In the genomic region with DNA sequence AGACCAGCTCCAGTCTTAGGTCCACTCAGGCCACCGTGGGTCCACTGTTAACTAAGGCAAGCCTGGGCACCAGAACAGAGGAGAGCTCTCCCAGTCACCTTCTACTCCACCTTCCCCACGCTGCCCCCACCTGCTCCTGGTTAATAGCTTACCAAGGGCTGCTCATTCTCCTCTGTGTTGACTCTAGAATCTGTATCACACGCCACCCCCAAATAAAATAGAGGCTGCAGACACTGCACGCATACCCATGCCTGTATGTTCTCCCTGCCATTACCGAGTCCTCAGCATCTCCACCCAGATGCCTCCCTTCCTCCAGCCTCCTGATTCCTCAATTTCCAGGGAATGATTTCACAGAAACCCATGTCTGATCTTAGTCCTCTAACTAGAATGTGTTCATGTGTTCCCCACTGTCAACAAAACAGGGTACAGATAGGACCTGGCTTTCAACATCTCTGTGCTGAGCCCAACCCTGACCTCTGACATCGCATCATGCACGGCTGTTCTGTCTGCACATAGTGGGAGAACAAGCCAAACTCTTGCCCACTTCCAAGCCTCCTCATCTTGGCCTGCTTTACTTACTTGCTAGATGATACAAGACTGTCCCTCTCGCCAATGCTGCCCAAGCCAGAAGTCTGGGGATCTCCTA, we compare ENCODE assay signal across 1 cellular context.
TF ChIP-seq lines count a peak whose summit lies in the region.

No MANE protein-coding gene starts in this region.

TF ChIP-seq in HepG2, 621 proteins besides CTCF, POLR2A, EP300 and RAD21 (continued from another document and continues in another):
- TF ChIP-seq, protein P1, sequence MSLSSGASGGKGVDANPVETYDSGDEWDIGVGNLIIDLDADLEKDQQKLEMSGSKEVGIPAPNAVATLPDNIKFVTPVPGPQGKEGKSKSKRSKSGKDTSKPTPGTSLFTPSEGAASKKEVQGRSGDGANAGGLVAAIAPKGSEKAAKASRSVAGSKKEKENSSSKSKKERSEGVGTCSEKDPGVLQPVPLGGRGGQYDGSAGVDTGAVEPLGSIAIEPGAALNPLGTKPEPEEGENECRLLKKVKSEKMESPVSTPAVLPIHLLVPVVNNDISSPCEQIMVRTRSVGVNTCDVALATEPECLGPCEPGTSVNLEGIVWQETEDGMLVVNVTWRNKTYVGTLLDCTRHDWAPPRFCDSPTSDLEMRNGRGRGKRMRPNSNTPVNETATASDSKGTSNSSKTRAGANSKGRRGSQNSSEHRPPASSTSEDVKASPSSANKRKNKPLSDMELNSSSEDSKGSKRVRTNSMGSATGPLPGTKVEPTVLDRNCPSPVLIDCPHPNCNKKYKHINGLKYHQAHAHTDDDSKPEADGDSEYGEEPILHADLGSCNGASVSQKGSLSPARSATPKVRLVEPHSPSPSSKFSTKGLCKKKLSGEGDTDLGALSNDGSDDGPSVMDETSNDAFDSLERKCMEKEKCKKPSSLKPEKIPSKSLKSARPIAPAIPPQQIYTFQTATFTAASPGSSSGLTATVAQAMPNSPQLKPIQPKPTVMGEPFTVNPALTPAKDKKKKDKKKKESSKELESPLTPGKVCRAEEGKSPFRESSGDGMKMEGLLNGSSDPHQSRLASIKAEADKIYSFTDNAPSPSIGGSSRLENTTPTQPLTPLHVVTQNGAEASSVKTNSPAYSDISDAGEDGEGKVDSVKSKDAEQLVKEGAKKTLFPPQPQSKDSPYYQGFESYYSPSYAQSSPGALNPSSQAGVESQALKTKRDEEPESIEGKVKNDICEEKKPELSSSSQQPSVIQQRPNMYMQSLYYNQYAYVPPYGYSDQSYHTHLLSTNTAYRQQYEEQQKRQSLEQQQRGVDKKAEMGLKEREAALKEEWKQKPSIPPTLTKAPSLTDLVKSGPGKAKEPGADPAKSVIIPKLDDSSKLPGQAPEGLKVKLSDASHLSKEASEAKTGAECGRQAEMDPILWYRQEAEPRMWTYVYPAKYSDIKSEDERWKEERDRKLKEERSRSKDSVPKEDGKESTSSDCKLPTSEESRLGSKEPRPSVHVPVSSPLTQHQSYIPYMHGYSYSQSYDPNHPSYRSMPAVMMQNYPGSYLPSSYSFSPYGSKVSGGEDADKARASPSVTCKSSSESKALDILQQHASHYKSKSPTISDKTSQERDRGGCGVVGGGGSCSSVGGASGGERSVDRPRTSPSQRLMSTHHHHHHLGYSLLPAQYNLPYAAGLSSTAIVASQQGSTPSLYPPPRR (CRISPR knock-in tag; IDR thresholded peaks at IDR 0.05; ENCODE audit: borderline replicate concordance), result 0 out of 2 replicates have a peak, but pooled peaks have one; percentile 11
- no peak for TF ChIP-seq PHF8 (CRISPR knock-in tag; IDR thresholded peaks at IDR 0.05)
- 0 out of 4 replicates have a peak, but pooled peaks of 1 of the 2 experiments have one; percentile 24 for TF ChIP-seq KLF16 (CRISPR knock-in tag; IDR thresholded peaks at IDR 0.05)
- TF ChIP-seq TCF7 (IDR thresholded peaks at IDR 0.05; ENCODE audit: low read depth), result no peak
- TF ChIP-seq, protein P2, sequence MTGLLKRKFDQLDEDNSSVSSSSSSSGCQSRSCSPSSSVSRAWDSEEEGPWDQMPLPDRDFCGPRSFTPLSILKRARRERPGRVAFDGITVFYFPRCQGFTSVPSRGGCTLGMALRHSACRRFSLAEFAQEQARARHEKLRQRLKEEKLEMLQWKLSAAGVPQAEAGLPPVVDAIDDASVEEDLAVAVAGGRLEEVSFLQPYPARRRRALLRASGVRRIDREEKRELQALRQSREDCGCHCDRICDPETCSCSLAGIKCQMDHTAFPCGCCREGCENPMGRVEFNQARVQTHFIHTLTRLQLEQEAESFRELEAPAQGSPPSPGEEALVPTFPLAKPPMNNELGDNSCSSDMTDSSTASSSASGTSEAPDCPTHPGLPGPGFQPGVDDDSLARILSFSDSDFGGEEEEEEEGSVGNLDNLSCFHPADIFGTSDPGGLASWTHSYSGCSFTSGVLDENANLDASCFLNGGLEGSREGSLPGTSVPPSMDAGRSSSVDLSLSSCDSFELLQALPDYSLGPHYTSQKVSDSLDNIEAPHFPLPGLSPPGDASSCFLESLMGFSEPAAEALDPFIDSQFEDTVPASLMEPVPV (CRISPR knock-in tag; IDR thresholded peaks at IDR 0.05), result 0 out of 2 replicates have a peak, but pooled peaks have one; percentile 65
- TF ChIP-seq EZH2 (conservative IDR thresholded peaks at IDR 0.05; ENCODE audit: low read depth, low read length), result no peak
- no peak for TF ChIP-seq KLF13 (CRISPR knock-in tag; IDR thresholded peaks at IDR 0.05)
- TF ChIP-seq, protein P3, sequence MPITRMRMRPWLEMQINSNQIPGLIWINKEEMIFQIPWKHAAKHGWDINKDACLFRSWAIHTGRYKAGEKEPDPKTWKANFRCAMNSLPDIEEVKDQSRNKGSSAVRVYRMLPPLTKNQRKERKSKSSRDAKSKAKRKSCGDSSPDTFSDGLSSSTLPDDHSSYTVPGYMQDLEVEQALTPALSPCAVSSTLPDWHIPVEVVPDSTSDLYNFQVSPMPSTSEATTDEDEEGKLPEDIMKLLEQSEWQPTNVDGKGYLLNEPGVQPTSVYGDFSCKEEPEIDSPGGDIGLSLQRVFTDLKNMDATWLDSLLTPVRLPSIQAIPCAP (CRISPR knock-in tag; IDR thresholded peaks at IDR 0.05; ENCODE audit: low read depth), result no peak
- TF ChIP-seq, protein P4, sequence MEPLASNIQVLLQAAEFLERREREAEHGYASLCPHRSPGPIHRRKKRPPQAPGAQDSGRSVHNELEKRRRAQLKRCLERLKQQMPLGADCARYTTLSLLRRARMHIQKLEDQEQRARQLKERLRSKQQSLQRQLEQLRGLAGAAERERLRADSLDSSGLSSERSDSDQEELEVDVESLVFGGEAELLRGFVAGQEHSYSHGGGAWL (CRISPR knock-in tag; IDR thresholded peaks at IDR 0.05), result no peak
- TF ChIP-seq MEIS2 (CRISPR knock-in tag; IDR thresholded peaks at IDR 0.05), result peak; percentile 67; the same call in 1 of the 2 replicates
- no peak for TF ChIP-seq TARDBP (CRISPR knock-in tag; IDR thresholded peaks at IDR 0.05)
- no peak for TF ChIP-seq ZEB1 (IDR thresholded peaks at IDR 0.05; ENCODE audit: insufficient replicate concordance, low read depth)
- no peak for TF ChIP-seq RBM39 (IDR thresholded peaks at IDR 0.05; ENCODE audit: low read depth, low read length, poor library complexity, severe bottlenecking)
- TF ChIP-seq MXD4 (CRISPR knock-in tag; IDR thresholded peaks at IDR 0.05), result peak; percentile 55; the same call in 1 of the 2 replicates
- TF ChIP-seq WIZ (CRISPR knock-in tag; IDR thresholded peaks at IDR 0.05), result no peak
- no peak for TF ChIP-seq HNRNPH1 (optimal IDR thresholded peaks at IDR 0.05; ENCODE audit: low read depth, low read length)
- no peak for TF ChIP-seq ZNF333 (CRISPR knock-in tag; IDR thresholded peaks at IDR 0.05; ENCODE audit: borderline replicate concordance)
- TF ChIP-seq, protein P5, sequence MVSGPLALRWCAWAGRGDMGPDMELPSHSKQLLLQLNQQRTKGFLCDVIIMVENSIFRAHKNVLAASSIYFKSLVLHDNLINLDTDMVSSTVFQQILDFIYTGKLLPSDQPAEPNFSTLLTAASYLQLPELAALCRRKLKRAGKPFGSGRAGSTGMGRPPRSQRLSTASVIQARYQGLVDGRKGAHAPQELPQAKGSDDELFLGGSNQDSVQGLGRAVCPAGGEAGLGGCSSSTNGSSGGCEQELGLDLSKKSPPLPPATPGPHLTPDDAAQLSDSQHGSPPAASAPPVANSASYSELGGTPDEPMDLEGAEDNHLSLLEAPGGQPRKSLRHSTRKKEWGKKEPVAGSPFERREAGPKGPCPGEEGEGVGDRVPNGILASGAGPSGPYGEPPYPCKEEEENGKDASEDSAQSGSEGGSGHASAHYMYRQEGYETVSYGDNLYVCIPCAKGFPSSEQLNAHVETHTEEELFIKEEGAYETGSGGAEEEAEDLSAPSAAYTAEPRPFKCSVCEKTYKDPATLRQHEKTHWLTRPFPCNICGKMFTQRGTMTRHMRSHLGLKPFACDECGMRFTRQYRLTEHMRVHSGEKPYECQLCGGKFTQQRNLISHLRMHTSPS (CRISPR knock-in tag; IDR thresholded peaks at IDR 0.05; ENCODE audit: low read depth), result peak; percentile 40; the same call in 1 of the 2 replicates
- TF ChIP-seq, protein P6, sequence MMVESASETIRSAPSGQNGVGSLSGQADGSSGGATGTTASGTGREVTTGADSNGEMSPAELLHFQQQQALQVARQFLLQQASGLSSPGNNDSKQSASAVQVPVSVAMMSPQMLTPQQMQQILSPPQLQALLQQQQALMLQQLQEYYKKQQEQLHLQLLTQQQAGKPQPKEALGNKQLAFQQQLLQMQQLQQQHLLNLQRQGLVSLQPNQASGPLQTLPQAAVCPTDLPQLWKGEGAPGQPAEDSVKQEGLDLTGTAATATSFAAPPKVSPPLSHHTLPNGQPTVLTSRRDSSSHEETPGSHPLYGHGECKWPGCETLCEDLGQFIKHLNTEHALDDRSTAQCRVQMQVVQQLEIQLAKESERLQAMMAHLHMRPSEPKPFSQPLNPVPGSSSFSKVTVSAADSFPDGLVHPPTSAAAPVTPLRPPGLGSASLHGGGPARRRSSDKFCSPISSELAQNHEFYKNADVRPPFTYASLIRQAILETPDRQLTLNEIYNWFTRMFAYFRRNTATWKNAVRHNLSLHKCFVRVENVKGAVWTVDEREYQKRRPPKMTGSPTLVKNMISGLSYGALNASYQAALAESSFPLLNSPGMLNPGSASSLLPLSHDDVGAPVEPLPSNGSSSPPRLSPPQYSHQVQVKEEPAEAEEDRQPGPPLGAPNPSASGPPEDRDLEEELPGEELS (CRISPR knock-in tag; IDR thresholded peaks at IDR 0.05), result peak; percentile 69
- TF ChIP-seq, protein P7, sequence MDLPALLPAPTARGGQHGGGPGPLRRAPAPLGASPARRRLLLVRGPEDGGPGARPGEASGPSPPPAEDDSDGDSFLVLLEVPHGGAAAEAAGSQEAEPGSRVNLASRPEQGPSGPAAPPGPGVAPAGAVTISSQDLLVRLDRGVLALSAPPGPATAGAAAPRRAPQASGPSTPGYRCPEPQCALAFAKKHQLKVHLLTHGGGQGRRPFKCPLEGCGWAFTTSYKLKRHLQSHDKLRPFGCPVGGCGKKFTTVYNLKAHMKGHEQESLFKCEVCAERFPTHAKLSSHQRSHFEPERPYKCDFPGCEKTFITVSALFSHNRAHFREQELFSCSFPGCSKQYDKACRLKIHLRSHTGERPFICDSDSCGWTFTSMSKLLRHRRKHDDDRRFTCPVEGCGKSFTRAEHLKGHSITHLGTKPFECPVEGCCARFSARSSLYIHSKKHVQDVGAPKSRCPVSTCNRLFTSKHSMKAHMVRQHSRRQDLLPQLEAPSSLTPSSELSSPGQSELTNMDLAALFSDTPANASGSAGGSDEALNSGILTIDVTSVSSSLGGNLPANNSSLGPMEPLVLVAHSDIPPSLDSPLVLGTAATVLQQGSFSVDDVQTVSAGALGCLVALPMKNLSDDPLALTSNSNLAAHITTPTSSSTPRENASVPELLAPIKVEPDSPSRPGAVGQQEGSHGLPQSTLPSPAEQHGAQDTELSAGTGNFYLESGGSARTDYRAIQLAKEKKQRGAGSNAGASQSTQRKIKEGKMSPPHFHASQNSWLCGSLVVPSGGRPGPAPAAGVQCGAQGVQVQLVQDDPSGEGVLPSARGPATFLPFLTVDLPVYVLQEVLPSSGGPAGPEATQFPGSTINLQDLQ (CRISPR knock-in tag; IDR thresholded peaks at IDR 0.05), result no peak
- TF ChIP-seq, protein P8, sequence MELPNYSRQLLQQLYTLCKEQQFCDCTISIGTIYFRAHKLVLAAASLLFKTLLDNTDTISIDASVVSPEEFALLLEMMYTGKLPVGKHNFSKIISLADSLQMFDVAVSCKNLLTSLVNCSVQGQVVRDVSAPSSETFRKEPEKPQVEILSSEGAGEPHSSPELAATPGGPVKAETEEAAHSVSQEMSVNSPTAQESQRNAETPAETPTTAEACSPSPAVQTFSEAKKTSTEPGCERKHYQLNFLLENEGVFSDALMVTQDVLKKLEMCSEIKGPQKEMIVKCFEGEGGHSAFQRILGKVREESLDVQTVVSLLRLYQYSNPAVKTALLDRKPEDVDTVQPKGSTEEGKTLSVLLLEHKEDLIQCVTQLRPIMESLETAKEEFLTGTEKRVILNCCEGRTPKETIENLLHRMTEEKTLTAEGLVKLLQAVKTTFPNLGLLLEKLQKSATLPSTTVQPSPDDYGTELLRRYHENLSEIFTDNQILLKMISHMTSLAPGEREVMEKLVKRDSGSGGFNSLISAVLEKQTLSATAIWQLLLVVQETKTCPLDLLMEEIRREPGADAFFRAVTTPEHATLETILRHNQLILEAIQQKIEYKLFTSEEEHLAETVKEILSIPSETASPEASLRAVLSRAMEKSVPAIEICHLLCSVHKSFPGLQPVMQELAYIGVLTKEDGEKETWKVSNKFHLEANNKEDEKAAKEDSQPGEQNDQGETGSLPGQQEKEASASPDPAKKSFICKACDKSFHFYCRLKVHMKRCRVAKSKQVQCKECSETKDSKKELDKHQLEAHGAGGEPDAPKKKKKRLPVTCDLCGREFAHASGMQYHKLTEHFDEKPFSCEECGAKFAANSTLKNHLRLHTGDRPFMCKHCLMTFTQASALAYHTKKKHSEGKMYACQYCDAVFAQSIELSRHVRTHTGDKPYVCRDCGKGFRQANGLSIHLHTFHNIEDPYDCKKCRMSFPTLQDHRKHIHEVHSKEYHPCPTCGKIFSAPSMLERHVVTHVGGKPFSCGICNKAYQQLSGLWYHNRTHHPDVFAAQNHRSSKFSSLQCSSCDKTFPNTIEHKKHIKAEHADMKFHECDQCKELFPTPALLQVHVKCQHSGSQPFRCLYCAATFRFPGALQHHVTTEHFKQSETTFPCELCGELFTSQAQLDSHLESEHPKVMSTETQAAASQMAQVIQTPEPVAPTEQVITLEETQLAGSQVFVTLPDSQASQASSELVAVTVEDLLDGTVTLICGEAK (IDR thresholded peaks at IDR 0.05), result no peak
- TF ChIP-seq, protein P8 (CRISPR knock-in tag; IDR thresholded peaks at IDR 0.05), result no peak
- TF ChIP-seq NFIC (IDR thresholded peaks at IDR 0.05; ENCODE audit: low read length), result no peak
- 0 out of 2 replicates have a peak, but pooled peaks have one; percentile 15 for TF ChIP-seq CBX5 (CRISPR knock-in tag; IDR thresholded peaks at IDR 0.05; ENCODE audit: borderline replicate concordance)
- TF ChIP-seq CENPT (CRISPR knock-in tag; IDR thresholded peaks at IDR 0.05; ENCODE audit: low read depth), result no peak
- TF ChIP-seq RCOR2 (CRISPR knock-in tag; IDR thresholded peaks at IDR 0.05), result no peak
- peak; percentile 92 for TF ChIP-seq TBX2 (CRISPR knock-in tag; IDR thresholded peaks at IDR 0.05; ENCODE audit: borderline replicate concordance)
